18 cellular contexts compared by ENCODE assay signal in the genomic region with DNA sequence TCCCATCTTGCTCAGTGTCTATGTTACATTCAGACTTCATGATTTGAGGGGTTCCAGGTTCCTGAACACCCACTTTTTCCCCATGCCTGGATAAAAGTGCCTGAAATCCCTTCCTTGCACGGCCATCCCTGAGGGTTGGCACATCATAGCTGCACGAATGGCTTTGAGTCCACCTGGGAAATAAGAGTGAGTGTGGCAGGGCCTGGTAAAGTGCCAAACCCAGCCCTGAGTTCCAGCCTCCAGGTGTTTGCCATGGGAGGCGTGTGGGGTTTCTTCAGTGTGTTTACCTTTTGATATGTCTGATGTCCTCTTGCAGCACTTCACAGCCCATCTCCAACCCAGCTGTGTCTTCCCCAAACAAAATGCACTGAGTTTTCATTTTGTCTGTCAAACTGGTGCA.
"Had no signal": no experiment of that assay in that cellular context is flagged by ENCODE, and none has a peak within 500 bp of the region (broad histone marks: within the 10 kb centered on the region; RNA-seq: fewer than 3 reads in every experiment).

No MANE protein-coding gene starts in this region.

- DNase-seq: activated CD4-positive, alpha-beta T cell treated with anti-CD3 and anti-CD28 coated beads for 48 hours; activated CD8-positive, alpha-beta memory T cell treated with anti-CD3 and anti-CD28 coated beads, Interleukin-2, amount 10 ng/mL, durations not matched to agents 7 days and 5 days; activated CD8-positive, alpha-beta T cell treated with anti-CD3 and anti-CD28 coated beads for 36 hours; activated gamma-delta T cell; activated naive CD4-positive, alpha-beta T cell treated with anti-CD3 and anti-CD28 coated beads, Interleukin-2, amount 50 U/mL, for 16 hours; activated naive CD8-positive, alpha-beta T cell treated with anti-CD3 and anti-CD28 coated beads, Interleukin-2, amount 50 U/mL, for 24 hours; activated T-cell treated with anti-CD3 and anti-CD28 coated beads for 4 hours; dermis blood vessel endothelial cell; effector memory CD4-positive, alpha-beta T cell; foreskin keratinocyte; kidney; left lung; naive thymus-derived CD4-positive, alpha-beta T cell; stimulated activated CD4-positive, alpha-beta T cell treated with anti-CD3 and anti-CD28 coated beads, Interleukin-2, amount 100 ng/mL, for 48 hours; stimulated activated naive CD4-positive, alpha-beta T cell; T-helper 17 cell had no signal

- H3K4me1 ChIP-seq: foreskin keratinocyte, left lung had no signal

- H3K27ac ChIP-seq: foreskin keratinocyte, left lung had no signal

- H3K36me3 ChIP-seq: left lung had no signal

- H3K27me3 ChIP-seq: foreskin keratinocyte, left lung had no signal

- H3K4me3 ChIP-seq: left lung, lung had no signal

- ATAC-seq: activated CD8-positive, alpha-beta memory T cell treated with anti-CD3 and anti-CD28 coated beads, Interleukin-2, amount 10 ng/mL, durations not matched to agents 7 days and 5 days; activated CD8-positive, alpha-beta T cell treated with anti-CD3 and anti-CD28 coated beads for 36 hours; activated naive CD8-positive, alpha-beta T cell treated with anti-CD3 and anti-CD28 coated beads, Interleukin-2, amount 50 U/mL, for 24 hours; foreskin keratinocyte; left lung; naive thymus-derived CD4-positive, alpha-beta T cell; sciatic nerve; T-helper 17 cell had no signal
